ENCODE assay signal across 12 cellular contexts in genomic region chr1:227299238-227299637, GRCh38. TPM values are rescaled to one million over a fixed set of nuclear protein-coding genes. Genes with fewer than 3 reads are reported as not detected.
DNase-seq lines count a peak whose midpoint lies in the region; ATAC-seq, FAIRE-seq and TF ChIP-seq lines count a peak whose summit lies in the region.
"Had no signal": no experiment of that assay in that cellular context is flagged by ENCODE, and none has a peak within 500 bp of the region (broad histone marks: within the 10 kb centered on the region; RNA-seq: fewer than 3 reads in every experiment).

No MANE protein-coding gene starts in this region.

- no peaks in the 10 kb centered on the region for H3K27me3 Mint-ChIP-seq in stimulated activated naive B cell treated with anti-CD40 and anti-IgM and Interleukin-4, amounts not matched to agents 10 μg/mL and 1 μg/mL and 100 μg/mL, for 72 hours
- peaks cover 2% of the 10 kb centered on the region for H3K27me3 Mint-ChIP-seq in neural progenitor cell (ENCODE audit: insufficient read depth, low read depth)

- H3K4me1 Mint-ChIP-seq in stimulated activated naive B cell treated with anti-CD40 and anti-IgM and Interleukin-4, amounts not matched to agents 10 μg/mL and 1 μg/mL and 100 μg/mL, for 72 hours: no peaks in the 10 kb centered on the region
- H3K4me1 Mint-ChIP-seq in neural progenitor cell: peaks cover 3% of the 10 kb centered on the region

- no peak overlapping the region for H3K4me3 ChIP-seq in breast epithelium
- no peak overlapping the region for H3K4me3 ChIP-seq in kidney (ENCODE audit: low read length in 2 of 2)
- no peak overlapping the region for H3K4me3 ChIP-seq in uterus
- no peak overlapping the region for H3K4me3 ChIP-seq in neural progenitor cell

- H4K20me1 ChIP-seq in neural progenitor cell (ENCODE audit: low read depth): no peaks in the 10 kb centered on the region

- no peak overlapping the region for H3K4me2 ChIP-seq in neural progenitor cell

- no peak overlapping the region for H2AFZ ChIP-seq in neural progenitor cell (replicated peaks)

- peaks cover 93% of the 10 kb centered on the region for H3K79me2 ChIP-seq in neural progenitor cell (ENCODE audit: low read depth)

- H3K9me3 ChIP-seq in breast epithelium: no peaks in the 10 kb centered on the region
- H3K9me3 ChIP-seq in kidney (ENCODE audit: control insufficient read depth in 1 of 2, low read length in 2 of 2): no peaks in the 10 kb centered on the region
- no peaks in the 10 kb centered on the region for H3K9me3 ChIP-seq in uterus
- no peaks in the 10 kb centered on the region for H3K9me3 ChIP-seq in neural progenitor cell (ENCODE audit: low read depth)

- ATAC-seq in Right ventricle myocardium superior (ENCODE audit: poor library complexity) (peak; percentile 36), HG02571 (IDR thresholded peaks at IDR 0.05; ENCODE audit: unreplicated experiment) (no peak)
- ATAC-seq in stimulated activated naive B cell treated with anti-CD40 and anti-IgM and Interleukin-4, amounts not matched to agents 10 μg/mL and 1 μg/mL and 100 μg/mL, for 72 hours (replicated peaks): no peak
- ATAC-seq: naive thymus-derived CD4-positive, alpha-beta T cell had no signal

- peak; percentile 73 for FAIRE-seq in kidney (lab: Jason Lieb, UNC)

- H3K9ac ChIP-seq in kidney (ENCODE audit: low read length in 2 of 2): no peak overlapping the region
- H3K9ac ChIP-seq in neural progenitor cell: no peak overlapping the region

- TF ChIP-seq POLR2A in breast epithelium (IDR thresholded peaks at IDR 0.05) (no peak), uterus (IDR thresholded peaks at IDR 0.05) (no peak)

- H3K4me1 ChIP-seq in breast epithelium (no peaks in the 10 kb centered on the region), kidney (ENCODE audit: control insufficient read depth in 1 of 2, insufficient read depth in 1 of 2, low read depth in 1 of 2, low read length in 2 of 2) (no peaks in the 10 kb centered on the region), uterus (no peaks in the 10 kb centered on the region), neural progenitor cell (no peaks in the 10 kb centered on the region)

- no peaks in the 10 kb centered on the region for H3F3A ChIP-seq in neural progenitor cell (ENCODE audit: low read depth)

- intact Hi-C loops in Right ventricle myocardium superior (cut with DNase I): no loop called here
- intact Hi-C loops in cardiac septum (cut with DNase I): no loop called here
- intact Hi-C loops in breast epithelium (cut with DNase I; ENCODE audit: low total_unique reads): no loop called here
- intact Hi-C loops in kidney (cut with DNase I): no loop called here
- intact Hi-C loops in uterus (cut with DNase I; ENCODE audit: low total_unique reads): no loop called here

- TF ChIP-seq CTCF in breast epithelium (IDR thresholded peaks at IDR 0.05) (no peak), kidney (IDR thresholded peaks at IDR 0.05; ENCODE audit: borderline replicate concordance, extremely low read depth, insufficient read depth) (no peak), uterus (IDR thresholded peaks at IDR 0.05) (no peak), neural progenitor cell (IDR thresholded peaks at IDR 0.05) (no peak)

- DNase-seq in Right ventricle myocardium superior: no peak
- no peak for DNase-seq in cardiac septum (ENCODE audit: low spot score)
- no peak for DNase-seq in breast epithelium (ENCODE audit: low spot score in 2 of 2)
- no peak for DNase-seq in kidney
- DNase-seq in uterus: no peak
- DNase-seq in stimulated activated naive B cell treated with anti-CD40 and anti-IgM and Interleukin-4, amounts not matched to agents 10 μg/mL and 1 μg/mL and 100 μg/mL, for 72 hours: no peak
- DNase-seq in neural progenitor cell (ENCODE audit: low spot score): no peak
- DNase-seq: activated CD4-positive, CD25-positive, alpha-beta regulatory T cell treated with anti-CD3 and anti-CD28 coated beads, Interleukin-2, amount 50 U/mL, for 72 hours; activated naive CD4-positive, alpha-beta T cell; naive thymus-derived CD4-positive, alpha-beta T cell; NCI-H1436 treated with DMSO at 0.1 percent for 48 hours had no signal

- peak overlapping the region; percentile 26 to 33 for H3K27ac ChIP-seq in breast epithelium
- H3K27ac ChIP-seq in kidney (ENCODE audit: low read depth in 2 of 2, low read length in 2 of 2): peak overlapping the region in 1 of 2 donors; percentile 8
- H3K27ac ChIP-seq in uterus: peak overlapping the region; percentile 1 to 60
- no peak overlapping the region for H3K27ac ChIP-seq in neural progenitor cell

- H3K4me3 Mint-ChIP-seq in stimulated activated naive B cell treated with anti-CD40 and anti-IgM and Interleukin-4, amounts not matched to agents 10 μg/mL and 1 μg/mL and 100 μg/mL, for 72 hours: no peak overlapping the region
- H3K4me3 Mint-ChIP-seq in neural progenitor cell: no peak overlapping the region
- H3K4me3 Mint-ChIP-seq: naive thymus-derived CD4-positive, alpha-beta T cell had no signal

- H3K27me3 ChIP-seq in breast epithelium: no peaks in the 10 kb centered on the region
- H3K27me3 ChIP-seq in uterus: no peaks in the 10 kb centered on the region
- no peaks in the 10 kb centered on the region for H3K27me3 ChIP-seq in neural progenitor cell

- H3K27ac Mint-ChIP-seq in stimulated activated naive B cell treated with anti-CD40 and anti-IgM and Interleukin-4, amounts not matched to agents 10 μg/mL and 1 μg/mL and 100 μg/mL, for 72 hours: no peak overlapping the region
- no peak overlapping the region for H3K27ac Mint-ChIP-seq in neural progenitor cell
- H3K27ac Mint-ChIP-seq: naive thymus-derived CD4-positive, alpha-beta T cell had no signal

- no peaks in the 10 kb centered on the region for H3K36me3 ChIP-seq in breast epithelium
- H3K36me3 ChIP-seq in kidney (ENCODE audit: control insufficient read depth in 1 of 2, insufficient read depth in 2 of 2, low read length in 2 of 2): no peaks in the 10 kb centered on the region
- H3K36me3 ChIP-seq in uterus: no peaks in the 10 kb centered on the region
- no peaks in the 10 kb centered on the region for H3K36me3 ChIP-seq in neural progenitor cell

- no peaks in the 10 kb centered on the region for H3K9me3 Mint-ChIP-seq in stimulated activated naive B cell treated with anti-CD40 and anti-IgM and Interleukin-4, amounts not matched to agents 10 μg/mL and 1 μg/mL and 100 μg/mL, for 72 hours
- peaks cover 10% of the 10 kb centered on the region for H3K9me3 Mint-ChIP-seq in neural progenitor cell

- H3K36me3 Mint-ChIP-seq in stimulated activated naive B cell treated with anti-CD40 and anti-IgM and Interleukin-4, amounts not matched to agents 10 μg/mL and 1 μg/mL and 100 μg/mL, for 72 hours: no peaks in the 10 kb centered on the region
- H3K36me3 Mint-ChIP-seq in neural progenitor cell: peaks cover 13% of the 10 kb centered on the region
- H3K36me3 Mint-ChIP-seq: naive thymus-derived CD4-positive, alpha-beta T cell had no signal

RNA-seq across cellular contexts. Expression of gene CDC42BPA, which starts 19.1 kb away (rescaled TPM):
- total RNA-seq in Right ventricle myocardium superior (40.5 TPM), cardiac septum (33.5 TPM), breast epithelium (10 to 100 TPM; 39.8 to 54.7 (median 46.7) TPM), kidney (60.7 TPM), uterus (100 to 1,000 TPM in 1 of 4 donors, 10 to 100 TPM in 3; 32.9 to 116 (median 55.2) TPM), neural progenitor cell (ENCODE audit: low replicate concordance) (34.4 and 54.7 TPM in 2 replicates)
- polyA plus RNA-seq in kidney (ENCODE audit: insufficient read depth, low read depth, low replicate concordance): 11.2 TPM
